Comparison of ENCODE assay signal across 14 cellular contexts in genomic region chr3:134366221-134366927, GRCh38. TPM values are rescaled to one million over a fixed set of nuclear protein-coding genes. Genes with fewer than 3 reads are reported as not detected.
DNase-seq lines count a peak whose midpoint lies in the region; ATAC-seq and TF ChIP-seq lines count a peak whose summit lies in the region.
"Had no signal": no experiment of that assay in that cellular context is flagged by ENCODE, and none has a peak within 500 bp of the region (broad histone marks: within the 10 kb centered on the region; RNA-seq: fewer than 3 reads in every experiment).

No MANE protein-coding gene starts in this region.

- H3K4ac ChIP-seq in trophoblast cell (ENCODE audit: low read depth, low read length): no peak overlapping the region

- no peak overlapping the region for H2BK12ac ChIP-seq in trophoblast cell (ENCODE audit: low read length)

- intact Hi-C loops in natural killer cell (cut with micrococcal nuclease): no loop called here

- no peaks in the 10 kb centered on the region for H4K20me1 ChIP-seq in fibroblast of lung (ENCODE audit: control insufficient read depth, extremely low read depth, insufficient read depth, low read length)

- H4K8ac ChIP-seq in trophoblast cell (ENCODE audit: low read depth, low read length): peak overlapping the region; percentile 8

- no peaks in the 10 kb centered on the region for H3K9me3 Mint-ChIP-seq in natural killer cell treated with Interleukin-12 subunit alpha and Interleukin-12 subunit beta and Interleukin-15 and Interleukin-18, amount 100 ng/mL, for 72 hours
- H3K9me3 Mint-ChIP-seq in natural killer cell: no peaks in the 10 kb centered on the region
- H3K9me3 Mint-ChIP-seq in stimulated activated naive CD8-positive, alpha-beta T cell treated with anti-CD3 and anti-CD28 coated beads, Interleukin-15, amount 100 ng/mL, for 72 hours: no peaks in the 10 kb centered on the region
- H3K9me3 Mint-ChIP-seq: activated T-helper 17 cell treated with anti-CD3 and anti-CD28 coated beads, Interleukin-2, amount 50 U/mL, for 72 hours; dendritic cell treated with granulocyte-macrophage colony-stimulating factor and Interleukin-4, amounts not matched to agents 40 ng/mL and 50 ng/mL, for 4 days had no signal

- peaks cover 77% of the 10 kb centered on the region for H3K79me2 ChIP-seq in fibroblast of lung (ENCODE audit: control insufficient read depth, insufficient read depth, low read length)
- H3K79me2 ChIP-seq in trophoblast cell (ENCODE audit: control insufficient read depth, insufficient read depth, low read length, poor library complexity): peaks cover 17% of the 10 kb centered on the region

- H2BK5ac ChIP-seq in trophoblast cell (ENCODE audit: low read depth, low read length, poor library complexity): no peak overlapping the region

- H3K27ac ChIP-seq in fibroblast of lung (ENCODE audit: insufficient read depth, low read length) (peak overlapping the region; percentile 54), trophoblast cell (ENCODE audit: low read depth, low read length) (peak overlapping the region; percentile 20)
- H3K27ac ChIP-seq: SJSA1 had no signal

- H3K14ac ChIP-seq in trophoblast cell (ENCODE audit: low read length): no peak overlapping the region

- H3K27ac Mint-ChIP-seq in natural killer cell treated with Interleukin-12 subunit alpha and Interleukin-12 subunit beta and Interleukin-15 and Interleukin-18, amount 100 ng/mL, for 72 hours: no peak overlapping the region
- H3K27ac Mint-ChIP-seq in natural killer cell: no peak overlapping the region
- no peak overlapping the region for H3K27ac Mint-ChIP-seq in stimulated activated naive CD8-positive, alpha-beta T cell treated with anti-CD3 and anti-CD28 coated beads, Interleukin-15, amount 100 ng/mL, for 72 hours
- H3K27ac Mint-ChIP-seq: activated T-helper 17 cell treated with anti-CD3 and anti-CD28 coated beads, Interleukin-2, amount 50 U/mL, for 72 hours; dendritic cell treated with granulocyte-macrophage colony-stimulating factor and Interleukin-4, amounts not matched to agents 40 ng/mL and 50 ng/mL, for 4 days had no signal

- peak; percentile 39 for DNase-seq in natural killer cell treated with Interleukin-12 subunit alpha and Interleukin-12 subunit beta and Interleukin-15 and Interleukin-18, amount 100 ng/mL, for 72 hours (ENCODE audit: low spot score)
- DNase-seq in natural killer cell (no peak), fibroblast of lung (ENCODE audit: low read depth in 2 of 2) (no peak), trophoblast cell (no peak), NCI-H2107 treated with DMSO at 0.1 percent for 48 hours (lab: John Stamatoyannopoulos, UW; ENCODE audit: unreplicated experiment) (no peak), NCI-H69 (lab: John Stamatoyannopoulos, UW) (no peak)
- no peak for DNase-seq in activated T-cell treated with anti-CD3 and anti-CD28 coated beads, Interleukin-2, amount 50 U/mL, for 1 hour
- no peak for DNase-seq in stimulated activated naive CD8-positive, alpha-beta T cell treated with anti-CD3 and anti-CD28 coated beads, Interleukin-15, amount 100 ng/mL, for 72 hours
- DNase-seq: activated CD4-positive, CD25-positive, alpha-beta regulatory T cell; AML-193; MV-4-11 had no signal

- no peak overlapping the region for H2AK5ac ChIP-seq in trophoblast cell (ENCODE audit: low read length)

- H3K9me3 ChIP-seq in fibroblast of lung (ENCODE audit: control insufficient read depth, insufficient read depth, low read depth, low read length): no peaks in the 10 kb centered on the region
- no peaks in the 10 kb centered on the region for H3K9me3 ChIP-seq in trophoblast cell (ENCODE audit: insufficient read depth, low read depth, low read length)
- H3K9me3 ChIP-seq: SJSA1 had no signal

- H3K4me1 ChIP-seq in fibroblast of lung (ENCODE audit: control insufficient read depth, extremely low read depth, insufficient read depth, low read length): peaks cover 89% of the 10 kb centered on the region
- H3K4me1 ChIP-seq in trophoblast cell (ENCODE audit: control insufficient read depth in 1 of 2, insufficient read depth in 2 of 2, low read length in 2 of 2): peaks cover 61 to 79% of the 10 kb centered on the region in 2 experiments

- TF ChIP-seq CTCF in natural killer cell (IDR thresholded peaks at IDR 0.05) (no peak), fibroblast of lung (conservative IDR thresholded peaks at IDR 0.05 in 1 of 2, IDR thresholded peaks at IDR 0.05 in 1 of 2; ENCODE audit: low read depth in 1 of 2, low read length in 2 of 2) (no peak)

- no peak overlapping the region for H2AFZ ChIP-seq in fibroblast of lung (ENCODE audit: low read length)
- no peak overlapping the region for H2AFZ ChIP-seq in trophoblast cell (ENCODE audit: insufficient read depth, low read length, poor library complexity)

- no peaks in the 10 kb centered on the region for H3K36me3 Mint-ChIP-seq in natural killer cell treated with Interleukin-12 subunit alpha and Interleukin-12 subunit beta and Interleukin-15 and Interleukin-18, amount 100 ng/mL, for 72 hours
- no peaks in the 10 kb centered on the region for H3K36me3 Mint-ChIP-seq in natural killer cell

- no CpG with 5 or more reads among the region's 13 CpGs for WGBS in trophoblast cell (ENCODE audit: extremely low coverage, insufficient coverage, insufficient read length)

- H3K4me3 Mint-ChIP-seq in natural killer cell treated with Interleukin-12 subunit alpha and Interleukin-12 subunit beta and Interleukin-15 and Interleukin-18, amount 100 ng/mL, for 72 hours: no peak overlapping the region
- H3K4me3 Mint-ChIP-seq in natural killer cell: no peak overlapping the region
- H3K4me3 Mint-ChIP-seq in stimulated activated naive CD8-positive, alpha-beta T cell treated with anti-CD3 and anti-CD28 coated beads, Interleukin-15, amount 100 ng/mL, for 72 hours: no peak overlapping the region
- H3K4me3 Mint-ChIP-seq: dendritic cell treated with granulocyte-macrophage colony-stimulating factor and Interleukin-4, amounts not matched to agents 40 ng/mL and 50 ng/mL, for 4 days had no signal

- H3K18ac ChIP-seq in trophoblast cell (ENCODE audit: low read length): no peak overlapping the region

- H4K12ac ChIP-seq in trophoblast cell (ENCODE audit: low read depth, low read length): no peak overlapping the region

- H3K23ac ChIP-seq in trophoblast cell (ENCODE audit: low read length): no peak overlapping the region

- H3K9ac ChIP-seq in fibroblast of lung (ENCODE audit: insufficient read depth, low read length) (peak overlapping the region; percentile 21), trophoblast cell (ENCODE audit: low read length) (no peak overlapping the region)

- peak overlapping the region; percentile 10 for H2BK120ac ChIP-seq in trophoblast cell (ENCODE audit: insufficient read depth, low read length, poor library complexity)

- H4K91ac ChIP-seq in trophoblast cell (ENCODE audit: low read depth, low read length): no peak overlapping the region

- H3K79me1 ChIP-seq in trophoblast cell (ENCODE audit: low read length): peaks cover 67% of the 10 kb centered on the region

- H3K4me3 ChIP-seq in fibroblast of lung (replicated peaks in 1 of 4; ENCODE audit: control extremely low read depth in 1 of 4, insufficient read depth in 1 of 4, low read depth in 3 of 4, low read length in 4 of 4): no peak overlapping the region
- no peak overlapping the region for H3K4me3 ChIP-seq in trophoblast cell (ENCODE audit: low read depth, low read length)
- H3K4me3 ChIP-seq: SJSA1 had no signal

- no peak for ATAC-seq in natural killer cell treated with Interleukin-12 subunit alpha and Interleukin-12 subunit beta and Interleukin-15 and Interleukin-18, amount 100 ng/mL, for 72 hours
- no peak for ATAC-seq in natural killer cell
- ATAC-seq in stimulated activated naive CD8-positive, alpha-beta T cell treated with anti-CD3 and anti-CD28 coated beads, Interleukin-15, amount 100 ng/mL, for 72 hours: no peak
- ATAC-seq: activated T-helper 17 cell treated with anti-CD3 and anti-CD28 coated beads, Interleukin-2, amount 50 U/mL, for 72 hours had no signal

- H3K27me3 Mint-ChIP-seq in natural killer cell treated with Interleukin-12 subunit alpha and Interleukin-12 subunit beta and Interleukin-15 and Interleukin-18, amount 100 ng/mL, for 72 hours: peaks cover 16 to 19% of the 10 kb centered on the region in 2 donors
- H3K27me3 Mint-ChIP-seq in natural killer cell (ENCODE audit: low read depth in 2 of 2): peaks cover 8 to 19% of the 10 kb centered on the region in 2 donors
- H3K27me3 Mint-ChIP-seq in stimulated activated naive CD8-positive, alpha-beta T cell treated with anti-CD3 and anti-CD28 coated beads, Interleukin-15, amount 100 ng/mL, for 72 hours: peaks cover 41% of the 10 kb centered on the region
- H3K27me3 Mint-ChIP-seq: activated T-helper 17 cell treated with anti-CD3 and anti-CD28 coated beads, Interleukin-2, amount 50 U/mL, for 72 hours had no signal

- peaks cover 15 to 19% of the 10 kb centered on the region in 2 donors for H3K4me1 Mint-ChIP-seq in natural killer cell treated with Interleukin-12 subunit alpha and Interleukin-12 subunit beta and Interleukin-15 and Interleukin-18, amount 100 ng/mL, for 72 hours (ENCODE audit: low read depth in 2 of 2)
- H3K4me1 Mint-ChIP-seq in natural killer cell: peaks cover 23 to 25% of the 10 kb centered on the region in 2 donors
- peaks cover 27% of the 10 kb centered on the region for H3K4me1 Mint-ChIP-seq in stimulated activated naive CD8-positive, alpha-beta T cell treated with anti-CD3 and anti-CD28 coated beads, Interleukin-15, amount 100 ng/mL, for 72 hours

- H3K36me3 ChIP-seq in fibroblast of lung (ENCODE audit: control insufficient read depth, insufficient read depth, low read length) (peaks cover 78% of the 10 kb centered on the region), trophoblast cell (ENCODE audit: control insufficient read depth in 1 of 2, insufficient read depth in 2 of 2, low read length in 2 of 2) (peaks cover 86 to 94% of the 10 kb centered on the region in 2 experiments)

- H3K4me2 ChIP-seq in fibroblast of lung (ENCODE audit: extremely low read depth, insufficient read depth, low read length) (no peak overlapping the region), trophoblast cell (ENCODE audit: low read length) (no peak overlapping the region)

- H3K27me3 ChIP-seq in fibroblast of lung (ENCODE audit: control insufficient read depth, insufficient read depth, low read length): no peaks in the 10 kb centered on the region
- H3K27me3 ChIP-seq in trophoblast cell (ENCODE audit: insufficient read depth, low read length): no peaks in the 10 kb centered on the region
- H3K27me3 ChIP-seq: SJSA1 had no signal

RNA-seq across cellular contexts. Expression of gene AMOTL2, which starts 7.9 kb away (rescaled TPM):
- total RNA-seq in natural killer cell treated with Interleukin-12 subunit alpha and Interleukin-12 subunit beta and Interleukin-15 and Interleukin-18, amount 100 ng/mL, for 72 hours: not detected
- not detected for total RNA-seq in natural killer cell
- 58.6 and 74.6 TPM in 2 replicates for total RNA-seq in fibroblast of lung
- polyA plus RNA-seq in fibroblast of lung: 68.9 and 97.0 TPM in 2 replicates
- polyA plus RNA-seq in fibroblast of lung (2012): 59.7 and 93.1 TPM in 2 replicates
- polyA minus RNA-seq in fibroblast of lung (ENCODE audit: low replicate concordance): 187 and 260 TPM in 2 replicates
- 83.2 and 85.9 TPM in 2 replicates for polyA plus RNA-seq in trophoblast cell (2013)
- total RNA-seq: activated T-helper 17 cell treated with anti-CD3 and anti-CD28 coated beads, Interleukin-2, amount 50 U/mL, for 72 hours had no signal

Comparison
In these comparisons a context has a peak if more than half of its experiments do, and no peak if none do; other contexts are left out.
1. RNA of gene AMOTL2, which starts 7.9 kb away (total RNA-seq): 58.6 to 74.6 TPM in fibroblast of lung; not detected in natural killer cell treated with Interleukin-12 subunit alpha and Interleukin-12 subunit beta and Interleukin-15 and Interleukin-18, amount 100 ng/mL, for 72 hours and not detected in natural killer cell; every median in the first group is over 10 times any median in the second.